In genomic region chr13:39867807-39868206, GRCh38 we compare ENCODE assay signal across 30 cellular contexts.
"Had no signal": no experiment of that assay in that cellular context is flagged by ENCODE, and none has a peak within 500 bp of the region (broad histone marks: within the 10 kb centered on the region; RNA-seq: fewer than 3 reads in every experiment).

No MANE protein-coding gene starts in this region.

- H3K27me3 ChIP-seq: ascending aorta, breast epithelium, cardiac muscle cell, esophagus muscularis mucosa, gastrocnemius medialis, heart right ventricle had no signal

- DNase-seq: activated CD4-positive, alpha-beta memory T cell treated with anti-CD3 and anti-CD28 coated beads, Interleukin-2, amount 10 ng/mL, durations not matched to agents 7 days and 5 days; activated CD4-positive, alpha-beta T cell treated with anti-CD3 and anti-CD28 coated beads for 1 hour; activated CD4-positive, alpha-beta T cell treated with anti-CD3 and anti-CD28 coated beads for 4 hours; activated CD4-positive, alpha-beta T cell treated with anti-CD3 and anti-CD28 coated beads, Interleukin-2, amount 10 ng/mL, durations not matched to agents 7 days and 5 days; activated CD4-positive, alpha-beta T cell treated with anti-CD3 and anti-CD28 coated beads, Interleukin-2, amount 50 U/mL, for 4 hours; activated CD8-positive, alpha-beta memory T cell treated with anti-CD3 and anti-CD28 coated beads, Interleukin-2, amount 50 U/mL, for 48 hours; activated effector memory CD4-positive, alpha-beta T cell treated with Interleukin-2 at 50 U/mL for 16 hours; activated gamma-delta T cell treated with Interleukin-2 at 50 U/mL for 16 hours; activated naive CD4-positive, alpha-beta T cell treated with anti-CD3 and anti-CD28 coated beads for 36 hours; activated naive CD8-positive, alpha-beta T cell treated with anti-CD3 and anti-CD28 coated beads, Interleukin-2, amount 10 ng/mL, durations not matched to agents 7 days and 5 days; activated T-cell treated with anti-CD3 and anti-CD28 coated beads for 4 hours; activated T-cell treated with anti-CD3 and anti-CD28 coated beads, Interleukin-2, amount 50 U/mL, for 4 hours; dorsolateral prefrontal cortex; effector memory CD4-positive, alpha-beta T cell; erythroblast; foreskin keratinocyte; gastrocnemius medialis; glutamatergic neuron; heart right ventricle; T-helper 2 cell had no signal

- H3K4me3 Mint-ChIP-seq: activated CD4-positive, alpha-beta memory T cell treated with anti-CD3 and anti-CD28 coated beads, Interleukin-2, amount 10 ng/mL, durations not matched to agents 7 days and 5 days; activated CD4-positive, alpha-beta T cell treated with anti-CD3 and anti-CD28 coated beads, Interleukin-2, amount 10 ng/mL, durations not matched to agents 7 days and 5 days; activated naive CD4-positive, alpha-beta T cell treated with anti-CD3 and anti-CD28 coated beads for 36 hours; activated naive CD4-positive, alpha-beta T cell treated with anti-CD3 and anti-CD28 coated beads, Interleukin-2, amount 50 U/mL, for 24 hours; activated naive CD8-positive, alpha-beta T cell treated with anti-CD3 and anti-CD28 coated beads, Interleukin-2, amount 10 ng/mL, durations not matched to agents 7 days and 5 days; activated T-cell treated with anti-CD3 and anti-CD28 coated beads, Interleukin-2, amount 50 U/mL, for 4 hours; activated T-helper 17 cell treated with anti-CD3 and anti-CD28 coated beads, Interleukin-2, amount 50 U/mL, for 72 hours; brain; central memory CD8-positive, alpha-beta T cell; dendritic cell treated with granulocyte-macrophage colony-stimulating factor and Interleukin-4, amounts not matched to agents 40 ng/mL and 50 ng/mL, for 4 days had no signal

- H3K4me1 Mint-ChIP-seq: activated CD4-positive, alpha-beta memory T cell treated with anti-CD3 and anti-CD28 coated beads, Interleukin-2, amount 10 ng/mL, durations not matched to agents 7 days and 5 days; brain; central memory CD8-positive, alpha-beta T cell had no signal

- ATAC-seq: activated T-cell treated with anti-CD3 and anti-CD28 coated beads, Interleukin-2, amount 50 U/mL, for 4 hours; activated T-helper 17 cell treated with anti-CD3 and anti-CD28 coated beads, Interleukin-2, amount 50 U/mL, for 72 hours; foreskin keratinocyte; gastrocnemius medialis had no signal

- H3K36me3 Mint-ChIP-seq: brain had no signal

- H3K4me3 ChIP-seq: ascending aorta, breast epithelium, cardiac muscle cell, coronary artery, dorsolateral prefrontal cortex, esophagus muscularis mucosa, gastrocnemius medialis, heart right ventricle had no signal

- H3K27me3 Mint-ChIP-seq: activated CD4-positive, alpha-beta memory T cell treated with anti-CD3 and anti-CD28 coated beads, Interleukin-2, amount 10 ng/mL, durations not matched to agents 7 days and 5 days; activated CD4-positive, alpha-beta T cell treated with anti-CD3 and anti-CD28 coated beads, Interleukin-2, amount 10 ng/mL, durations not matched to agents 7 days and 5 days; activated naive CD4-positive, alpha-beta T cell treated with anti-CD3 and anti-CD28 coated beads, Interleukin-2, amount 50 U/mL, for 24 hours; activated naive CD8-positive, alpha-beta T cell treated with anti-CD3 and anti-CD28 coated beads, Interleukin-2, amount 10 ng/mL, durations not matched to agents 7 days and 5 days; brain; dendritic cell treated with granulocyte-macrophage colony-stimulating factor and Interleukin-4, amounts not matched to agents 40 ng/mL and 50 ng/mL, for 4 days had no signal

- H3K9me3 ChIP-seq: ascending aorta, breast epithelium, esophagus muscularis mucosa, gastrocnemius medialis had no signal

- H3K27ac Mint-ChIP-seq: activated CD4-positive, alpha-beta memory T cell treated with anti-CD3 and anti-CD28 coated beads, Interleukin-2, amount 10 ng/mL, durations not matched to agents 7 days and 5 days; activated CD4-positive, alpha-beta T cell treated with anti-CD3 and anti-CD28 coated beads, Interleukin-2, amount 10 ng/mL, durations not matched to agents 7 days and 5 days; activated naive CD4-positive, alpha-beta T cell treated with anti-CD3 and anti-CD28 coated beads for 36 hours; activated naive CD4-positive, alpha-beta T cell treated with anti-CD3 and anti-CD28 coated beads, Interleukin-2, amount 50 U/mL, for 24 hours; activated naive CD8-positive, alpha-beta T cell treated with anti-CD3 and anti-CD28 coated beads, Interleukin-2, amount 10 ng/mL, durations not matched to agents 7 days and 5 days; activated T-helper 17 cell treated with anti-CD3 and anti-CD28 coated beads, Interleukin-2, amount 50 U/mL, for 72 hours; brain; dendritic cell treated with granulocyte-macrophage colony-stimulating factor and Interleukin-4, amounts not matched to agents 40 ng/mL and 50 ng/mL, for 4 days had no signal

- H3K4me1 ChIP-seq: ascending aorta, breast epithelium, esophagus muscularis mucosa, foreskin keratinocyte, gastrocnemius medialis had no signal

- H3K9me3 Mint-ChIP-seq: activated CD4-positive, alpha-beta memory T cell treated with anti-CD3 and anti-CD28 coated beads, Interleukin-2, amount 10 ng/mL, durations not matched to agents 7 days and 5 days; activated naive CD4-positive, alpha-beta T cell treated with anti-CD3 and anti-CD28 coated beads for 36 hours; activated T-cell treated with anti-CD3 and anti-CD28 coated beads, Interleukin-2, amount 50 U/mL, for 4 hours; activated T-helper 17 cell treated with anti-CD3 and anti-CD28 coated beads, Interleukin-2, amount 50 U/mL, for 72 hours; central memory CD8-positive, alpha-beta T cell had no signal

- H3K36me3 ChIP-seq: ascending aorta, breast epithelium, cardiac muscle cell, esophagus muscularis mucosa, gastrocnemius medialis, heart right ventricle had no signal

- H3K27ac ChIP-seq: ascending aorta, breast epithelium, cardiac muscle cell, coronary artery, dorsolateral prefrontal cortex, esophagus muscularis mucosa, foreskin keratinocyte, gastrocnemius medialis, heart right ventricle had no signal
